Comparison of ENCODE assay signal across 19 cellular contexts in genomic region chr15:78390242-78390641, GRCh38. TPM values are rescaled to one million over a fixed set of nuclear protein-coding genes. Genes with fewer than 3 reads are reported as not detected.
DNase-seq lines count a peak whose midpoint lies in the region; ATAC-seq, FAIRE-seq and TF ChIP-seq lines count a peak whose summit lies in the region.
"Had no signal": no experiment of that assay in that cellular context is flagged by ENCODE, and none has a peak within 500 bp of the region (broad histone marks: within the 10 kb centered on the region; RNA-seq: fewer than 3 reads in every experiment).

No MANE protein-coding gene starts in this region.

- H3K4me1 ChIP-seq in H1 (replicated peaks in 1 of 4; ENCODE audit: control insufficient read depth in 3 of 4, insufficient read depth in 4 of 4, low read length in 3 of 4): peaks cover 2 to 32% (median 21%) of the 10 kb centered on the region in 4 experiments
- H3K4me1 ChIP-seq: A549, HAP-1 had no signal

- H3K9me3 Mint-ChIP-seq in WTC11 (peaks cover 6% of the 10 kb centered on the region), nephron (no peaks in the 10 kb centered on the region)

- ATAC-seq in WTC11 (no peak), HG02981 (IDR thresholded peaks at IDR 0.05; ENCODE audit: unreplicated experiment) (no peak)
- ATAC-seq: A549 had no signal

- no peak overlapping the region for H3K4ac ChIP-seq in H1 (replicated peaks; ENCODE audit: insufficient read length, low read depth, low read length)

- H2BK20ac ChIP-seq in H1 (ENCODE audit: low read length): peak overlapping the region; percentile 11; the same call in 1 of the 2 replicates

- TF ChIP-seq RAD21 in H1 (IDR thresholded peaks at IDR 0.05 in 1 of 2, conservative IDR thresholded peaks at IDR 0.05 in 1 of 2; ENCODE audit: low read depth in 2 of 2, low read length in 2 of 2): no peak

- no peak for DNase-seq in WTC11 (ENCODE audit: low spot score)
- no peak for DNase-seq in H1 (ENCODE audit: low read depth in 1 of 2, low spot score in 2 of 2)
- DNase-seq in activated CD8-positive, alpha-beta memory T cell treated with anti-CD3 and anti-CD28 coated beads, Interleukin-2, amount 50 U/mL, for 48 hours: no peak
- no peak for DNase-seq in SHP77 treated with DMSO at 0.1 percent for 48 hours (lab: John Stamatoyannopoulos, UW)
- DNase-seq in NCI-H510A treated with DMSO at 0.1 percent for 48 hours (lab: John Stamatoyannopoulos, UW): no peak
- DNase-seq: BE2C; CD4-positive, alpha-beta memory T cell; DMS79 treated with DMSO at 0.1 percent for 48 hours; GOT3; IMR-90 had no signal

- 92% methylated on average over 1 of the region's 1 CpG; no CpG with 5 or more reads in 1 of the 2 experiments for WGBS in H1 (ENCODE audit: extremely low coverage in 1 of 2, insufficient coverage in 1 of 2, insufficient read length in 1 of 2, insufficient replicate concordance in 2 of 2, low coverage in 1 of 2, low lambda C conversion rate in 2 of 2, missing lambda C conversion rate in 1 of 2), 2 experiments

- no peak overlapping the region for H2BK12ac ChIP-seq in H1 (ENCODE audit: low read depth, low read length)

- no peak overlapping the region for H3K27ac ChIP-seq in H1 (ENCODE audit: low read depth, low read length)
- H3K27ac ChIP-seq: A549, C4-2B had no signal

- H2BK15ac ChIP-seq in H1 (ENCODE audit: low read length): no peak overlapping the region

- H3K23me2 ChIP-seq in H1 (ENCODE audit: low read depth, low read length): no peaks in the 10 kb centered on the region

- H2AFZ ChIP-seq in H1 (ENCODE audit: low read length): no peak overlapping the region

- H3K23ac ChIP-seq in H1 (ENCODE audit: insufficient read length): no peak overlapping the region

- CTCF ChIA-PET in WTC11 (lab: Charles Lee): interaction anchor here (0.8 to 6.5 kb wide), 2 partner anchors 7 to 418 kb away, joined by 3 to 30 read pairs; no protein-coding TSS in a partner anchor
- CTCF ChIA-PET in H1 (lab: Charles Lee; ENCODE audit: partially characterized antibody): no interaction called here

- H2BK5ac ChIP-seq in H1 (ENCODE audit: low read depth, low read length): no peak overlapping the region

- H2BK120ac ChIP-seq in H1 (replicated peaks; ENCODE audit: low read depth, low read length): no peak overlapping the region

- H3K36me3 ChIP-seq in H1 (ENCODE audit: control insufficient read depth in 2 of 4, insufficient read depth in 4 of 4, low read length in 3 of 4): no peaks in the 10 kb centered on the region
- H3K36me3 ChIP-seq: BE2C, HAP-1 had no signal

- H3K4me1 Mint-ChIP-seq in WTC11: peaks cover 79% of the 10 kb centered on the region
- peaks cover 36% of the 10 kb centered on the region for H3K4me1 Mint-ChIP-seq in nephron
- H3K4me1 Mint-ChIP-seq: CD4-positive, alpha-beta memory T cell had no signal

- H3K27ac Mint-ChIP-seq in WTC11 (no peak overlapping the region), nephron (peak overlapping the region; percentile 72 to 95 (median 90))
- H3K27ac Mint-ChIP-seq: CD4-positive, alpha-beta memory T cell had no signal

- H3K9ac ChIP-seq in H1 (replicated peaks in 1 of 4; ENCODE audit: extremely low read depth in 1 of 4, low read depth in 3 of 4, low read length in 3 of 4): no peak overlapping the region

- H4K91ac ChIP-seq in H1 (replicated peaks; ENCODE audit: insufficient read length, low read length): no peak overlapping the region

- no peak for TF ChIP-seq POLR2A in H1 (IDR thresholded peaks at IDR 0.05; ENCODE audit: control extremely low read depth in 1 of 2, low read depth in 2 of 2, low read length in 2 of 2)

- H3K36me3 Mint-ChIP-seq in WTC11 (no peaks in the 10 kb centered on the region), nephron (ENCODE audit: low read depth) (no peaks in the 10 kb centered on the region)
- H3K36me3 Mint-ChIP-seq: CD4-positive, alpha-beta memory T cell had no signal

- no peak overlapping the region for H3K4me3 ChIP-seq in H1 (ENCODE audit: extremely low read depth in 1 of 4, insufficient read depth in 2 of 4, low read depth in 3 of 4, low read length in 4 of 4)
- H3K4me3 ChIP-seq: A549, HAP-1 had no signal

- H3K9me3 ChIP-seq in H1 (ENCODE audit: insufficient read depth in 2 of 2, low read depth in 1 of 2, low read length in 1 of 2): no peaks in the 10 kb centered on the region
- H3K9me3 ChIP-seq: A549, BE2C, HAP-1 had no signal

- peaks cover 0 to 2% (median 0%) of the 10 kb centered on the region in 4 experiments; a peak in 2 of 7 replicates for H3K27me3 ChIP-seq in H1 (replicated peaks in 1 of 4; ENCODE audit: control insufficient read depth in 3 of 4, extremely low read depth in 1 of 4, insufficient read depth in 3 of 4, low read length in 3 of 4)
- H3K27me3 ChIP-seq: BE2C had no signal

- no peak overlapping the region for H4K5ac ChIP-seq in H1 (ENCODE audit: insufficient read length, low read depth, low read length)

- no peak overlapping the region for H4K8ac ChIP-seq in H1 (ENCODE audit: extremely low read depth, insufficient read depth, low read length)

- no peaks in the 10 kb centered on the region for H3K79me1 ChIP-seq in H1 (ENCODE audit: low read depth, low read length)

- no peak overlapping the region for H3K4me2 ChIP-seq in H1 (ENCODE audit: insufficient read depth in 1 of 2, low read depth in 2 of 2, low read length in 2 of 2)
- H3K4me2 ChIP-seq: A549 had no signal

- no peak for TF ChIP-seq EP300 in H1 (IDR thresholded peaks at IDR 0.05; ENCODE audit: borderline replicate concordance in 1 of 2, low read depth in 2 of 2, low read length in 2 of 2)

- no peak overlapping the region for H3K56ac ChIP-seq in H1 (replicated peaks; ENCODE audit: insufficient read length, low read depth, low read length)

- POLR2A ChIA-PET in WTC11 (lab: Charles Lee) (no interaction called here), H1 (lab: Charles Lee; ENCODE audit: partially characterized antibody) (interaction anchor here (1.8 to 2.0 kb wide), 2 partner anchors 15 to 49 kb away, joined by 4 to 5 read pairs; partner anchors contain the start of gene CRABP1)

- TF ChIP-seq CTCF in WTC11 (IDR thresholded peaks at IDR 0.05) (no peak), H1 (IDR thresholded peaks at IDR 0.05; ENCODE audit: control extremely low read depth in 1 of 3, insufficient read depth in 1 of 3, low read depth in 1 of 3, low read length in 3 of 3) (no peak), nephron (IDR thresholded peaks at IDR 0.05; ENCODE audit: unreplicated experiment in 3 of 3) (no peak)

- H3K27me3 Mint-ChIP-seq in WTC11 (ENCODE audit: low read depth) (peaks cover 11% of the 10 kb centered on the region), nephron (ENCODE audit: low read depth) (peaks cover 19% of the 10 kb centered on the region)

- no peak overlapping the region for H2AK5ac ChIP-seq in H1 (ENCODE audit: low read depth, low read length)

- no peaks in the 10 kb centered on the region for H3K79me2 ChIP-seq in H1 (ENCODE audit: control insufficient read depth in 1 of 2, insufficient read depth in 2 of 2, low read length in 2 of 2)

- H3K14ac ChIP-seq in H1 (ENCODE audit: insufficient read length): no peak overlapping the region

- no peak for FAIRE-seq in H1 (lab: Jason Lieb, UNC)
- FAIRE-seq: A549, G401.6, GM12891 had no signal

- no peak overlapping the region for H3K18ac ChIP-seq in H1 (ENCODE audit: extremely low read depth, low read length)

- H4K20me1 ChIP-seq in H1 (replicated peaks in 1 of 2; ENCODE audit: control insufficient read depth in 1 of 2, insufficient read depth in 2 of 2, low read length in 2 of 2): no peaks in the 10 kb centered on the region

- H3K4me3 Mint-ChIP-seq in WTC11: no peak overlapping the region
- no peak overlapping the region for H3K4me3 Mint-ChIP-seq in nephron
- H3K4me3 Mint-ChIP-seq: CD4-positive, alpha-beta memory T cell had no signal

TF ChIP-seq in WTC11, 78 proteins besides CTCF, POLR2A, EP300 and RAD21:
- TF ChIP-seq TP53 (CRISPR knock-in tag; IDR thresholded peaks at IDR 0.05) (no peak), GTF2I (CRISPR knock-in tag; conservative IDR thresholded peaks at IDR 0.05) (0 out of 2 replicates have a peak, but pooled peaks have one; percentile 51)

TF ChIP-seq in H1, 55 proteins besides CTCF, POLR2A, EP300 and RAD21:
- TF ChIP-seq SAP30 (IDR thresholded peaks at IDR 0.05; ENCODE audit: insufficient read depth, insufficient replicate concordance, low read length) (no peak), KDM1A (IDR thresholded peaks at IDR 0.05; ENCODE audit: borderline replicate concordance, low read length) (peak; percentile 89; the same call in 1 of the 2 replicates), MAFK (IDR thresholded peaks at IDR 0.05; ENCODE audit: low read depth, low read length) (no peak), HDAC2 (IDR thresholded peaks at IDR 0.05; ENCODE audit: borderline replicate concordance in 1 of 2, low read depth in 2 of 2, low read length in 2 of 2) (peak in 1 of 2 experiments; percentile 73; a peak in 1 of 4 replicates)

RNA-seq across cellular contexts. Expression of gene IREB2, which starts 47.8 kb away (rescaled TPM):
- 86.0 to 89.5 TPM (median 89.3 TPM) in 3 replicates for total RNA-seq in WTC11 (2021)
- 99.7 and 103 TPM in 2 replicates for total RNA-seq in H1 (2021; fragmentation: NEBNext Ultra II Directional; extraction: Animal tissue kit (Norgen Biotek cat#: 25700))
- polyA plus RNA-seq in H1 (2011; rRNA removed): 15.7 and 21.0 TPM in 2 replicates
- 26.8 TPM for polyA plus RNA-seq in H1 (2011; cell fraction: cytosol; rRNA removed)
- 20.1 TPM for polyA plus RNA-seq in H1 (2011; cell fraction: nucleus; rRNA removed)
- polyA plus RNA-seq in H1 (2012, experiment 1 of 2): 20.9 to 62.3 TPM (median 38.7 TPM) in 4 replicates
- polyA plus RNA-seq in H1 (2012, experiment 2 of 2): 2.2 TPM
- 30.1 TPM for polyA plus RNA-seq in H1 (2013, experiment 1 of 2)
- polyA plus RNA-seq in H1 (2013, experiment 2 of 2): 27.0 TPM
- 75.4 and 91.3 TPM in 2 replicates for polyA minus RNA-seq in H1 (2011; rRNA and poly(A)+ RNA removed)
- 48.4 TPM for polyA minus RNA-seq in H1 (2011; cell fraction: cytosol; rRNA and poly(A)+ RNA removed)
- polyA minus RNA-seq in H1 (2011; cell fraction: nucleus; rRNA and poly(A)+ RNA removed): 57.5 TPM

RNA-seq across cellular contexts. Expression of gene CRABP1, which starts 50.1 kb away (rescaled TPM):
- total RNA-seq in WTC11 (2021): 374 to 444 TPM (median 377 TPM) in 3 replicates
- 385 and 388 TPM in 2 replicates for total RNA-seq in H1 (2021; fragmentation: NEBNext Ultra II Directional; extraction: Animal tissue kit (Norgen Biotek cat#: 25700))
- polyA plus RNA-seq in H1 (2011; rRNA removed): 600 and 655 TPM in 2 replicates
- polyA plus RNA-seq in H1 (2011; cell fraction: cytosol; rRNA removed): 622 TPM
- polyA plus RNA-seq in H1 (2011; cell fraction: nucleus; rRNA removed): 325 TPM
- polyA plus RNA-seq in H1 (2012, experiment 1 of 2): 523 to 649 TPM (median 571 TPM) in 4 replicates
- 653 TPM for polyA plus RNA-seq in H1 (2012, experiment 2 of 2)
- 321 TPM for polyA plus RNA-seq in H1 (2013, experiment 1 of 2)
- 337 TPM for polyA plus RNA-seq in H1 (2013, experiment 2 of 2)
- 149 and 152 TPM in 2 replicates for polyA minus RNA-seq in H1 (2011; rRNA and poly(A)+ RNA removed)
- 118 TPM for polyA minus RNA-seq in H1 (2011; cell fraction: cytosol; rRNA and poly(A)+ RNA removed)
- 94.2 TPM for polyA minus RNA-seq in H1 (2011; cell fraction: nucleus; rRNA and poly(A)+ RNA removed)
- total RNA-seq: CD4-positive, alpha-beta memory T cell; HT-29; IMR-90 had no signal
- polyA plus RNA-seq: AG04450; CD4-positive, alpha-beta memory T cell; IMR-90 had no signal
